ENCODE assay signal across 13 cellular contexts in the genomic region with DNA sequence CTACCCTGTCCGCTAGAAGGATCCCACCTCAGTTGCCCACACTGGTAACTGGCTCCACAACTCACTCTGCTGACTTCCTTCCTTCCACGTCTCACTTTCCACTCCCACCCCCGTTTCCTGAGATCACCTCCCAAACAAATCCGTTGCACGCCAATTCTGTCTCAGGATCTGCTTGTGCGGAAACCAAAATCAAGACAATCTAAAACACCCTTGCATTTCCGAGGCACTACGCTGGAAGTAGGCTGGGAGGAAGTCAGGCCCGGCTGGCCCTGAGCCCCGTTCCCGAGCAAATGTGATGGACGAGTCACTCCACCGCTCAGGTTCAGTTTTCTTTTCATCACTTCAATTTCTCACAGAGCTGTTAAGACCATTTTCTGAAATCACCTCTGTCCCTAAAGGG. TPM values are rescaled to one million over a fixed set of nuclear protein-coding genes. Genes with fewer than 3 reads are reported as not detected.
DNase-seq lines count a peak whose midpoint lies in the region; ATAC-seq and TF ChIP-seq lines count a peak whose summit lies in the region.
"Had no signal": no experiment of that assay in that cellular context is flagged by ENCODE, and none has a peak within 500 bp of the region (broad histone marks: within the 10 kb centered on the region; RNA-seq: fewer than 3 reads in every experiment).

No MANE protein-coding gene starts in this region.

- no peak overlapping the region for H3K4me3 ChIP-seq in BLaER1
- no peak overlapping the region; a peak in 1 of 4 replicates for H3K4me3 ChIP-seq in Panc1 (ENCODE audit: low read depth in 2 of 2, low read length in 2 of 2)
- no peak overlapping the region for H3K4me3 ChIP-seq in fibroblast of pulmonary artery (replicated peaks; ENCODE audit: low read depth, low read length)
- H3K4me3 ChIP-seq in neuronal stem cell (ENCODE audit: low read length in 2 of 2): no peak overlapping the region

- no peak overlapping the region for H3K14ac ChIP-seq in neuronal stem cell (ENCODE audit: low read length)

- BruUV-seq in Panc1 (replicated peaks; lab: Mats Ljungman, UMichigan): TSS peak; percentile 73

- no peaks in the 10 kb centered on the region for H4K20me1 ChIP-seq in BLaER1

- H3K27me3 ChIP-seq in BLaER1 (no peaks in the 10 kb centered on the region), Panc1 (ENCODE audit: control insufficient read depth, insufficient read depth, low read length) (no peaks in the 10 kb centered on the region), neuronal stem cell (ENCODE audit: control insufficient read depth in 3 of 3, insufficient read depth in 3 of 3, low read depth in 1 of 3, low read length in 3 of 3) (no peaks in the 10 kb centered on the region)
- H3K27me3 ChIP-seq: BE2C had no signal

- no peak overlapping the region for H4K8ac ChIP-seq in neuronal stem cell (ENCODE audit: low read depth, low read length)

- peak overlapping the region; percentile 42 for H2BK5ac ChIP-seq in neuronal stem cell (ENCODE audit: low read length)

- H2AK5ac ChIP-seq in neuronal stem cell (ENCODE audit: low read depth, low read length): no peak overlapping the region

- ATAC-seq in Panc1: no peak
- ATAC-seq: activated CD8-positive, alpha-beta T cell treated with anti-CD3 and anti-CD28 coated beads for 36 hours; T-helper 17 cell had no signal

- intact Hi-C loops in Panc1 (cut with micrococcal nuclease; ENCODE audit: unreplicated experiment): loop anchor here (5.0 kb wide), 1 partner anchor 46 kb away; the partner anchor contains the start of gene VPS37B

- H3K9ac ChIP-seq in BLaER1: peak overlapping the region; percentile 64; the same call in 1 of the 2 replicates
- no peak overlapping the region for H3K9ac ChIP-seq in neuronal stem cell (ENCODE audit: low read depth, low read length, poor library complexity)

- no peak for DNase-seq in Panc1 (ENCODE audit: low read depth, low spot score)
- peak; percentile 25 for DNase-seq in fibroblast of pulmonary artery (ENCODE audit: low read depth)
- DNase-seq in neuronal stem cell (ENCODE audit: low spot score): no peak
- DNase-seq in NCI-H1417 (lab: John Stamatoyannopoulos, UW): no peak
- DNase-seq in NCI-H1694 treated with DMSO at 0.1 percent for 48 hours (lab: John Stamatoyannopoulos, UW): no peak
- DNase-seq in NCI-H1105 treated with DMSO at 0.1 percent for 48 hours (lab: John Stamatoyannopoulos, UW): no peak
- no peak for DNase-seq in DMS79 treated with DMSO at 0.1 percent for 48 hours (lab: John Stamatoyannopoulos, UW)
- DNase-seq: activated CD8-positive, alpha-beta T cell treated with anti-CD3 and anti-CD28 coated beads for 36 hours; BE2C; NCI-H1694; T-helper 17 cell; trophoblast cell had no signal

- POLR2A ChIA-PET in Panc1 (lab: Charles Lee): no interaction called here

- no CpG with 5 or more reads among the region's 13 CpGs for WGBS in neuronal stem cell (ENCODE audit: extremely low coverage in 2 of 2, insufficient read length in 2 of 2, insufficient replicate concordance in 1 of 2), 2 donors

- H3K36me3 ChIP-seq in BLaER1 (peaks cover 10% of the 10 kb centered on the region), Panc1 (ENCODE audit: control insufficient read depth, insufficient read depth, low read length) (no peaks in the 10 kb centered on the region), neuronal stem cell (replicated peaks in 1 of 2; ENCODE audit: control insufficient read depth in 2 of 2, insufficient read depth in 2 of 2, low read length in 2 of 2) (no peaks in the 10 kb centered on the region)
- H3K36me3 ChIP-seq: BE2C had no signal

- H3K23ac ChIP-seq in neuronal stem cell (ENCODE audit: low read depth, low read length, poor library complexity): no peak overlapping the region

- no peaks in the 10 kb centered on the region for H3K79me1 ChIP-seq in neuronal stem cell (ENCODE audit: low read depth, low read length)

- no peak overlapping the region for H3K4ac ChIP-seq in neuronal stem cell (ENCODE audit: low read length)

- peak overlapping the region; percentile 61 for H3K4me2 ChIP-seq in BLaER1
- H3K4me2 ChIP-seq in neuronal stem cell (ENCODE audit: insufficient read depth, low read length, poor library complexity, severe bottlenecking): no peak overlapping the region

- in situ Hi-C loops in Panc1 (cut with HindIII; ENCODE audit: low pct_unique_long_range_greater_than_20kb, low sequenced_read_pairs): no loop called here

- H3K9me3 ChIP-seq in BLaER1 (no peaks in the 10 kb centered on the region), Panc1 (ENCODE audit: control insufficient read depth, insufficient read depth, low read depth, low read length) (no peaks in the 10 kb centered on the region), neuronal stem cell (replicated peaks in 1 of 2; ENCODE audit: control insufficient read depth in 2 of 2, insufficient read depth in 1 of 2, low read depth in 1 of 2, low read length in 2 of 2) (no peaks in the 10 kb centered on the region)
- H3K9me3 ChIP-seq: BE2C had no signal

- H2BK15ac ChIP-seq in neuronal stem cell (ENCODE audit: low read length): no peak overlapping the region

- H2BK120ac ChIP-seq in neuronal stem cell (ENCODE audit: low read depth, low read length): no peak overlapping the region

- peak overlapping the region; percentile 38 for H3K18ac ChIP-seq in neuronal stem cell (ENCODE audit: low read length)

- CTCF ChIA-PET in Panc1 (lab: Charles Lee): interaction anchor here (0.7 kb wide), 1 partner anchor 83 kb away, joined by 5 read pairs; no protein-coding TSS in a partner anchor

- H3K4me1 ChIP-seq in BLaER1 (peaks cover 60% of the 10 kb centered on the region), Panc1 (ENCODE audit: control insufficient read depth, insufficient read depth, low read length) (peaks cover 51% of the 10 kb centered on the region), neuronal stem cell (ENCODE audit: control insufficient read depth in 2 of 2, insufficient read depth in 1 of 2, low read depth in 1 of 2, low read length in 2 of 2) (peaks cover 7% of the 10 kb centered on the region in 2 donors)
- H3K4me1 ChIP-seq: BE2C had no signal

- H3K27ac ChIP-seq in BLaER1 (peak overlapping the region; percentile 49), Panc1 (ENCODE audit: low read length) (peak overlapping the region; percentile 93), neuronal stem cell (replicated peaks; ENCODE audit: low read length) (no peak overlapping the region)

- no peak overlapping the region for H2BK12ac ChIP-seq in neuronal stem cell (ENCODE audit: low read length)

- H4K91ac ChIP-seq in neuronal stem cell (ENCODE audit: low read depth, low read length, poor library complexity): peak overlapping the region; percentile 56

- TF ChIP-seq CTCF in Panc1 (IDR thresholded peaks at IDR 0.05) (no peak), fibroblast of pulmonary artery (IDR thresholded peaks at IDR 0.05; ENCODE audit: low read length, missing control alignments) (no peak)

- H2AFZ ChIP-seq in neuronal stem cell (ENCODE audit: low read length): no peak overlapping the region

RNA-seq across cellular contexts. Expression of gene ABCB9, which starts 23.1 kb away (rescaled TPM):
- total RNA-seq in Panc1 (2021; ENCODE audit: unreplicated experiment): 32.7 TPM
- polyA plus RNA-seq in Panc1 (2012; ENCODE audit: insufficient read length): 31.5 TPM
- polyA plus RNA-seq in neuronal stem cell (2013, experiment 1 of 2): 2.0 TPM
- 1.5 TPM for polyA plus RNA-seq in neuronal stem cell (2013, experiment 2 of 2)

RNA-seq across cellular contexts. Expression of gene OGFOD2, which starts 31.8 kb away (rescaled TPM):
- 32.0 TPM for total RNA-seq in Panc1 (2021; ENCODE audit: unreplicated experiment)
- 37.7 TPM for polyA plus RNA-seq in Panc1 (2012; ENCODE audit: insufficient read length)
- 6.9 TPM for polyA plus RNA-seq in neuronal stem cell (2013, experiment 1 of 2)
- polyA plus RNA-seq in neuronal stem cell (2013, experiment 2 of 2): 5.5 TPM

RNA-seq across cellular contexts. Expression of gene ARL6IP4, which starts 37.3 kb away (rescaled TPM):
- total RNA-seq in Panc1 (2021; ENCODE audit: unreplicated experiment): 184 TPM
- polyA plus RNA-seq in Panc1 (2012; ENCODE audit: insufficient read length): 324 TPM
- 134 TPM for polyA plus RNA-seq in neuronal stem cell (2013, experiment 1 of 2)
- 128 TPM for polyA plus RNA-seq in neuronal stem cell (2013, experiment 2 of 2)

RNA-seq across cellular contexts. Expression of gene VPS37B, which starts 47.3 kb away (rescaled TPM):
- 76.7 TPM for total RNA-seq in Panc1 (2021; ENCODE audit: unreplicated experiment)
- 70.8 TPM for polyA plus RNA-seq in Panc1 (2012; ENCODE audit: insufficient read length)
- 26.4 TPM for polyA plus RNA-seq in neuronal stem cell (2013, experiment 1 of 2)
- 26.7 TPM for polyA plus RNA-seq in neuronal stem cell (2013, experiment 2 of 2)
